Comparison of ENCODE assay signal across 7 cellular contexts in genomic region chr17:7916383-7916677, GRCh38. TPM values are rescaled to one million over a fixed set of nuclear protein-coding genes. Genes with fewer than 3 reads are reported as not detected.
A peak's percentile ranks its signal among the peaks of the same experiment; 100 is the strongest.
DNase-seq lines count a peak whose midpoint lies in the region; ATAC-seq and TF ChIP-seq lines count a peak whose summit lies in the region.

No MANE protein-coding gene starts in this region.

- H3K36me3 Mint-ChIP-seq in stimulated activated naive B cell treated with anti-CD40 and anti-IgM and Interleukin-4, amounts not matched to agents 10 μg/mL and 1 μg/mL and 100 μg/mL, for 72 hours = peaks cover 2 to 5% of the 10 kb centered on the region in 2 donors

- no peak for DNase-seq in right cardiac atrium
- no peak for DNase-seq in stimulated activated naive B cell treated with anti-CD40 and anti-IgM and Interleukin-4, amounts not matched to agents 10 μg/mL and 1 μg/mL and 100 μg/mL, for 72 hours
- DNase-seq in GM19238 (ENCODE audit: insufficient read length, low spot score) = no peak
- DNase-seq in sciatic nerve (ENCODE audit: low spot score) = no peak
- no peak for DNase-seq in activated CD4-positive, alpha-beta T cell treated with anti-CD3 and anti-CD28 coated beads, Interleukin-2, amount 50 U/mL, for 4 hours

- H3K4me3 ChIP-seq in WI38 (ENCODE audit: low read depth, low read length) (peak overlapping the region; percentile 65), right cardiac atrium (ENCODE audit: low read length) (peak overlapping the region; percentile 51)

- ATAC-seq in HG02763 (IDR thresholded peaks at IDR 0.05; ENCODE audit: unreplicated experiment) = peak; percentile 6
- ATAC-seq in right cardiac atrium = no peak
- ATAC-seq in stimulated activated naive B cell treated with anti-CD40 and anti-IgM and Interleukin-4, amounts not matched to agents 10 μg/mL and 1 μg/mL and 100 μg/mL, for 72 hours (replicated peaks) = no peak
- no peak for ATAC-seq in sciatic nerve

- no peaks in the 10 kb centered on the region for H3K27me3 ChIP-seq in right cardiac atrium (ENCODE audit: control insufficient read depth, insufficient read depth)

- intact Hi-C loops in right cardiac atrium (cut with DNase I) (no loop called here), sciatic nerve (cut with DNase I) (no loop called here)

- no peaks in the 10 kb centered on the region for H3K27me3 Mint-ChIP-seq in stimulated activated naive B cell treated with anti-CD40 and anti-IgM and Interleukin-4, amounts not matched to agents 10 μg/mL and 1 μg/mL and 100 μg/mL, for 72 hours

- no peak for TF ChIP-seq CTCF in WI38 (IDR thresholded peaks at IDR 0.05; ENCODE audit: low read depth, low read length)

- H3K4me1 ChIP-seq in right cardiac atrium (ENCODE audit: control insufficient read depth, insufficient read depth, low read length) = peaks cover 5% of the 10 kb centered on the region

- H3K27ac ChIP-seq in right cardiac atrium (ENCODE audit: low read length) = peak overlapping the region; percentile 95

- H3K27ac Mint-ChIP-seq in stimulated activated naive B cell treated with anti-CD40 and anti-IgM and Interleukin-4, amounts not matched to agents 10 μg/mL and 1 μg/mL and 100 μg/mL, for 72 hours = peak overlapping the region; percentile 85

- no peaks in the 10 kb centered on the region for H3K9me3 Mint-ChIP-seq in stimulated activated naive B cell treated with anti-CD40 and anti-IgM and Interleukin-4, amounts not matched to agents 10 μg/mL and 1 μg/mL and 100 μg/mL, for 72 hours

- H3K4me3 Mint-ChIP-seq in stimulated activated naive B cell treated with anti-CD40 and anti-IgM and Interleukin-4, amounts not matched to agents 10 μg/mL and 1 μg/mL and 100 μg/mL, for 72 hours = peak overlapping the region; percentile 78 to 92

- peaks cover 18 to 24% of the 10 kb centered on the region in 2 donors for H3K4me1 Mint-ChIP-seq in stimulated activated naive B cell treated with anti-CD40 and anti-IgM and Interleukin-4, amounts not matched to agents 10 μg/mL and 1 μg/mL and 100 μg/mL, for 72 hours

- WGBS in right cardiac atrium = 28% methylated on average over 15 of the region's 15 CpGs

- H3K9me3 ChIP-seq in right cardiac atrium (ENCODE audit: control insufficient read depth, low read length) = no peaks in the 10 kb centered on the region

RNA-seq across cellular contexts. Expression of gene RNF227, which starts 0.2 kb away (rescaled TPM):
- total RNA-seq in right cardiac atrium (1 to 10 TPM in 3 of 4 donors, under 1 TPM in 1; 0.89 to 2.1 (median 1.5) TPM), sciatic nerve (5.7 TPM)
- polyA plus RNA-seq in right cardiac atrium = 1.5 TPM

RNA-seq across cellular contexts. Expression of gene KCNAB3, which starts 13.3 kb away (rescaled TPM):
- total RNA-seq in right cardiac atrium (1 to 10 TPM in 1 of 4 donors, under 1 TPM in 3; 0.60 to 1.2 (median 0.70) TPM), sciatic nerve (1.2 TPM)
- 0.50 TPM for polyA plus RNA-seq in right cardiac atrium

RNA-seq across cellular contexts. Expression of gene TRAPPC1, which starts 15.4 kb away (rescaled TPM):
- total RNA-seq in right cardiac atrium = 100 to 1,000 TPM in 3 of 4 donors, 10 to 100 TPM in 1; 73.4 to 109 (median 104) TPM
- polyA plus RNA-seq in right cardiac atrium = 135 TPM
- 78.3 TPM for total RNA-seq in sciatic nerve

RNA-seq across cellular contexts. Expression of gene CNTROB, which starts 15.7 kb away (rescaled TPM):
- total RNA-seq in right cardiac atrium (10 to 100 TPM in 3 of 4 donors, 1 to 10 TPM in 1; 9.6 to 14.6 (median 10.4) TPM), sciatic nerve (27.8 TPM)
- polyA plus RNA-seq in right cardiac atrium = 9.6 TPM

RNA-seq across cellular contexts. Expression of gene CHD3, which starts 27.7 kb away (rescaled TPM):
- 10 to 100 TPM; 31.2 to 38.8 (median 35.0) TPM for total RNA-seq in right cardiac atrium
- polyA plus RNA-seq in right cardiac atrium = 45.3 TPM
- total RNA-seq in sciatic nerve = 138 TPM
